ENCODE assay signal across 22 cellular contexts in the genomic region with DNA sequence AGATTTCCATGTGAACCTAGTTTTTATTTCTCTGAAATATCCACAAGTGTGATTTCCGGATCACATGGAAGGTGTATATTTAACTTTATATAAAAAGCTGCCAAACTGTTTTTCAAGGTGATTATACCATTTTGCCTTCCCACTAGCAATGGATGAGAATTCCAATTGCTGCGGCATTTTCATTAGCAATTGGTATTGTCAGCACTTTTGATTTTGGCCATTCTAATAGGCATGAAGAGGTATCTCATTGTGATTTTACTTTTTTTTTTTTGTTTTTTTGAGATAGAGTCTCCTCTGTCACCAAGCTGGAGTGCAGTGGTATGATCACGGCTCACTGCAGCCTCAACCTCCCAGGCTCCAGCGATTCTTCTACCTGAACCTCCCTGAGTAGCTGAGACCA.
"Had no signal": no experiment of that assay in that cellular context is flagged by ENCODE, and none has a peak within 500 bp of the region (broad histone marks: within the 10 kb centered on the region; RNA-seq: fewer than 3 reads in every experiment).

No MANE protein-coding gene starts in this region.

- H3K4me1 ChIP-seq: colonic mucosa, foreskin keratinocyte had no signal

- H3K4me3 ChIP-seq: colonic mucosa, esophagus muscularis mucosa, gastrocnemius medialis, heart right ventricle, left lung, lower lobe of right lung, mucosa of descending colon had no signal

- H3K27ac ChIP-seq: colonic mucosa, esophagus muscularis mucosa, foreskin keratinocyte, gastrocnemius medialis, heart right ventricle, left lung, lower lobe of right lung had no signal

- H3K9me3 ChIP-seq: colonic mucosa, esophagus muscularis mucosa, gastrocnemius medialis, heart right ventricle, left lung, lower lobe of right lung, mucosa of descending colon had no signal

- H3K27me3 Mint-ChIP-seq: dendritic cell treated with granulocyte-macrophage colony-stimulating factor and Interleukin-4, amounts not matched to agents 40 ng/mL and 50 ng/mL, for 4 days had no signal

- FAIRE-seq: endothelial cell of umbilical vein, islet of Langerhans, keratinocyte had no signal

- H3K27ac Mint-ChIP-seq: dendritic cell treated with granulocyte-macrophage colony-stimulating factor and Interleukin-4, amounts not matched to agents 40 ng/mL and 50 ng/mL, for 4 days; mesothelial cell of epicardium had no signal

- H3K9me3 Mint-ChIP-seq: dendritic cell treated with granulocyte-macrophage colony-stimulating factor and Interleukin-4, amounts not matched to agents 40 ng/mL and 50 ng/mL, for 4 days; mesothelial cell of epicardium; naive B cell had no signal

- H3K27me3 ChIP-seq: colonic mucosa, gastrocnemius medialis, left lung had no signal

- DNase-seq: colonic mucosa; cortex of kidney; effector CD8-positive, alpha-beta T cell; foreskin keratinocyte; gastrocnemius medialis; glutamatergic neuron; head of caudate nucleus; heart right ventricle; hippocampal formation; left cardiac atrium; left lung; left ventricle myocardium superior; lower lobe of right lung; mesenchymal stem cell; mucosa of descending colon; naive B cell had no signal

- H3K36me3 ChIP-seq: colonic mucosa, esophagus muscularis mucosa, gastrocnemius medialis, heart right ventricle, left lung, lower lobe of right lung had no signal

- H3K36me3 Mint-ChIP-seq: mesothelial cell of epicardium, naive B cell had no signal

- H3K4me3 Mint-ChIP-seq: dendritic cell treated with granulocyte-macrophage colony-stimulating factor and Interleukin-4, amounts not matched to agents 40 ng/mL and 50 ng/mL, for 4 days; mesothelial cell of epicardium; naive B cell had no signal

- ATAC-seq: foreskin keratinocyte, gastrocnemius medialis, heart right ventricle, left cardiac atrium, left lung, left ventricle myocardium superior, lower lobe of right lung, mucosa of descending colon had no signal
